16 cellular contexts compared by ENCODE assay signal in genomic region chr2:239096676-239097427, GRCh38.
A peak's percentile ranks its signal among the peaks of the same experiment; 100 is the strongest.
DNase-seq lines count a peak whose midpoint lies in the region; ATAC-seq and TF ChIP-seq lines count a peak whose summit lies in the region.
"Had no signal": no experiment of that assay in that cellular context is flagged by ENCODE, and none has a peak within 500 bp of the region (broad histone marks: within the 10 kb centered on the region; RNA-seq: fewer than 3 reads in every experiment).

No MANE protein-coding gene starts in this region.

- 84% methylated on average over 12 of the region's 28 CpGs for WGBS in SK-N-SH (ENCODE audit: low lambda C conversion rate)

- no peak; a peak in 1 of 4 replicates for TF ChIP-seq EP300 in SK-N-SH (IDR thresholded peaks at IDR 0.05; ENCODE audit: borderline replicate concordance in 1 of 2, low read depth in 1 of 2, low read length in 1 of 2)

- no peak overlapping the region for H3K4me3 ChIP-seq in SK-N-SH (ENCODE audit: low read depth in 2 of 2, low read length in 1 of 2)
- H3K4me3 ChIP-seq in rectal smooth muscle tissue (ENCODE audit: low read length) = no peak overlapping the region

- H3K4me2 ChIP-seq in SK-N-SH = no peak overlapping the region

- H4K20me1 ChIP-seq in SK-N-SH (ENCODE audit: insufficient read depth) = no peaks in the 10 kb centered on the region

- H3K27me3 Mint-ChIP-seq in activated T-helper 1 cell treated with anti-CD3 and anti-CD28 coated beads, Interleukin-12 subunit alpha, Interleukin-12 subunit beta, Interleukin-2, Interleukin-4 antibody, amounts not matched to agents 30 ng/mL and 10 ng/mL and 1 ng/mL, durations not matched to agents 14 hours and 24 hours and 36 hours (ENCODE audit: insufficient read depth) = no peaks in the 10 kb centered on the region

- peaks cover 0 to 61% of the 10 kb centered on the region in 2 experiments; a peak in 1 of 4 replicates for H3K4me1 ChIP-seq in SK-N-SH (ENCODE audit: control insufficient read depth in 1 of 2, insufficient read depth in 2 of 2, low read depth in 1 of 2, low read length in 1 of 2)
- H3K4me1 ChIP-seq in rectal smooth muscle tissue (ENCODE audit: control insufficient read depth, insufficient read depth, low read length) = no peaks in the 10 kb centered on the region

- POLR2A ChIA-PET in SK-N-SH (lab: Yijun Ruan, JAX) = no interaction called here

- CTCF ChIA-PET in SK-N-SH (lab: Yijun Ruan, JAX) = interaction anchor here (1.0 to 8.1 kb wide), 4 partner anchors 11 to 61 kb away, joined by 3 to 101 read pairs (median 12); no protein-coding TSS in a partner anchor

- no peak for ATAC-seq in SK-N-SH treated with all-trans-retinoic acid at 6 μM for 48 hours
- ATAC-seq: CD8-positive, alpha-beta T cell; HCT116 had no signal

- H3K27ac Mint-ChIP-seq in activated T-helper 1 cell treated with anti-CD3 and anti-CD28 coated beads, Interleukin-12 subunit alpha, Interleukin-12 subunit beta, Interleukin-2, Interleukin-4 antibody, amounts not matched to agents 30 ng/mL and 10 ng/mL and 1 ng/mL, durations not matched to agents 14 hours and 24 hours and 36 hours = peak overlapping the region; percentile 55
- H3K27ac Mint-ChIP-seq: CD8-positive, alpha-beta T cell had no signal

- H3K9me3 Mint-ChIP-seq in activated T-helper 1 cell treated with anti-CD3 and anti-CD28 coated beads, Interleukin-12 subunit alpha, Interleukin-12 subunit beta, Interleukin-2, Interleukin-4 antibody, amounts not matched to agents 30 ng/mL and 10 ng/mL and 1 ng/mL, durations not matched to agents 14 hours and 24 hours and 36 hours = no peaks in the 10 kb centered on the region
- H3K9me3 Mint-ChIP-seq: CD14-positive monocyte; CD8-positive, alpha-beta T cell had no signal

- no peaks in the 10 kb centered on the region for H3K79me2 ChIP-seq in SK-N-SH (ENCODE audit: insufficient read depth)

- H3F3A ChIP-seq in SK-N-SH (replicated peaks; ENCODE audit: insufficient read depth) = no peaks in the 10 kb centered on the region

- no peaks in the 10 kb centered on the region for H3K9me3 ChIP-seq in SK-N-SH

- H3K9me2 ChIP-seq in SK-N-SH = no peaks in the 10 kb centered on the region

- H3K27me3 ChIP-seq in SK-N-SH (ENCODE audit: insufficient read depth) (no peaks in the 10 kb centered on the region), rectal smooth muscle tissue (ENCODE audit: control insufficient read depth, insufficient read depth, low read length) (no peaks in the 10 kb centered on the region)

- H3K4me3 Mint-ChIP-seq in activated T-helper 1 cell treated with anti-CD3 and anti-CD28 coated beads, Interleukin-12 subunit alpha, Interleukin-12 subunit beta, Interleukin-2, Interleukin-4 antibody, amounts not matched to agents 30 ng/mL and 10 ng/mL and 1 ng/mL, durations not matched to agents 14 hours and 24 hours and 36 hours = no peak overlapping the region
- H3K4me3 Mint-ChIP-seq: CD14-positive monocyte; CD8-positive, alpha-beta T cell had no signal

- intact Hi-C loops in activated T-helper 1 cell treated with anti-CD3 and anti-CD28 coated beads, Interleukin-12 subunit alpha, Interleukin-12 subunit beta, Interleukin-2, Interleukin-4 antibody, amounts not matched to agents 30 ng/mL and 10 ng/mL and 1 ng/mL, durations not matched to agents 14 hours and 24 hours and 36 hours (cut with micrococcal nuclease) = no loop called here

- TF ChIP-seq RAD21 in SK-N-SH (IDR thresholded peaks at IDR 0.05; ENCODE audit: low read length) = no peak

- no peak overlapping the region for H2AFZ ChIP-seq in SK-N-SH (ENCODE audit: low read depth)

- no peak for TF ChIP-seq CTCF in SK-N-SH (IDR thresholded peaks at IDR 0.05)

- no peaks in the 10 kb centered on the region for H3K4me1 Mint-ChIP-seq in activated T-helper 1 cell treated with anti-CD3 and anti-CD28 coated beads, Interleukin-12 subunit alpha, Interleukin-12 subunit beta, Interleukin-2, Interleukin-4 antibody, amounts not matched to agents 30 ng/mL and 10 ng/mL and 1 ng/mL, durations not matched to agents 14 hours and 24 hours and 36 hours (ENCODE audit: low read depth)
- H3K4me1 Mint-ChIP-seq: CD14-positive monocyte had no signal

- H3K27ac ChIP-seq in SK-N-SH (ENCODE audit: low read depth in 2 of 2, low read length in 1 of 2) (peak overlapping the region in 1 of 2 experiments; percentile 83; a peak in 2 of 4 replicates), cingulate gyrus (ENCODE audit: low read depth, low read length) (peak overlapping the region; percentile 54), rectal smooth muscle tissue (ENCODE audit: low read depth, low read length) (peak overlapping the region; percentile 32)
- H3K27ac ChIP-seq: 22Rv1 had no signal

- H3K9ac ChIP-seq in SK-N-SH = no peak overlapping the region
- H3K9ac ChIP-seq in rectal smooth muscle tissue (ENCODE audit: low read length) = no peak overlapping the region

- DNase-seq in SK-N-SH (peak; percentile 86), dermis blood vessel endothelial cell (no peak), SHP77 (lab: John Stamatoyannopoulos, UW) (no peak), amniotic stem cell (lab: John Stamatoyannopoulos, UW) (no peak)
- DNase-seq in activated T-helper 1 cell treated with anti-CD3 and anti-CD28 coated beads, Interleukin-12 subunit alpha, Interleukin-12 subunit beta, Interleukin-2, Interleukin-4 antibody, amounts not matched to agents 30 ng/mL and 10 ng/mL and 1 ng/mL, durations not matched to agents 14 hours and 24 hours and 36 hours (ENCODE audit: low spot score) = no peak
- DNase-seq: CD8-positive, alpha-beta T cell; COR-L47; DMS153; DMS79 treated with DMSO at 0.1 percent for 48 hours; GDM1 had no signal

- peaks cover 9% of the 10 kb centered on the region for H3K36me3 Mint-ChIP-seq in activated T-helper 1 cell treated with anti-CD3 and anti-CD28 coated beads, Interleukin-12 subunit alpha, Interleukin-12 subunit beta, Interleukin-2, Interleukin-4 antibody, amounts not matched to agents 30 ng/mL and 10 ng/mL and 1 ng/mL, durations not matched to agents 14 hours and 24 hours and 36 hours (ENCODE audit: low read depth)

- H3K36me3 ChIP-seq in SK-N-SH (replicated peaks in 1 of 2; ENCODE audit: control insufficient read depth in 1 of 2, insufficient read depth in 2 of 2, low read length in 1 of 2) (peaks cover 0 to 4% of the 10 kb centered on the region in 2 experiments), rectal smooth muscle tissue (ENCODE audit: control insufficient read depth, insufficient read depth, low read length) (peaks cover 12% of the 10 kb centered on the region)

TF ChIP-seq in SK-N-SH, 30 proteins besides CTCF, POLR2A, EP300 and RAD21:
- peak; percentile 57 for TF ChIP-seq GATA2 (CRISPR knock-in tag; IDR thresholded peaks at IDR 0.05)
- TF ChIP-seq TEAD4 (IDR thresholded peaks at IDR 0.05; ENCODE audit: borderline replicate concordance, insufficient read depth) = no peak

TF ChIP-seq in SK-N-SH treated with all-trans-retinoic acid at 6 μM for 48 hours, 23 proteins besides CTCF, POLR2A, EP300 and RAD21:
- TF ChIP-seq POU6F1 (CRISPR knock-in tag; IDR thresholded peaks at IDR 0.05; ENCODE audit: borderline replicate concordance, low read depth) = no peak
- TF ChIP-seq, protein P1, sequence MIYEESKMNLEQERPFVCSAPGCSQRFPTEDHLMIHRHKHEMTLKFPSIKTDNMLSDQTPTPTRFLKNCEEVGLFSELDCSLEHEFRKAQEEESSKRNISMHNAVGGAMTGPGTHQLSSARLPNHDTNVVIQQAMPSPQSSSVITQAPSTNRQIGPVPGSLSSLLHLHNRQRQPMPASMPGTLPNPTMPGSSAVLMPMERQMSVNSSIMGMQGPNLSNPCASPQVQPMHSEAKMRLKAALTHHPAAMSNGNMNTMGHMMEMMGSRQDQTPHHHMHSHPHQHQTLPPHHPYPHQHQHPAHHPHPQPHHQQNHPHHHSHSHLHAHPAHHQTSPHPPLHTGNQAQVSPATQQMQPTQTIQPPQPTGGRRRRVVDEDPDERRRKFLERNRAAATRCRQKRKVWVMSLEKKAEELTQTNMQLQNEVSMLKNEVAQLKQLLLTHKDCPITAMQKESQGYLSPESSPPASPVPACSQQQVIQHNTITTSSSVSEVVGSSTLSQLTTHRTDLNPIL (CRISPR knock-in tag; IDR thresholded peaks at IDR 0.05; ENCODE audit: low read depth) = no peak
- TF ChIP-seq ZC3H10 (CRISPR knock-in tag; IDR thresholded peaks at IDR 0.05) = no peak
- no peak for TF ChIP-seq ZNF70 (CRISPR knock-in tag; IDR thresholded peaks at IDR 0.05)
- TF ChIP-seq CSDC2 (CRISPR knock-in tag; IDR thresholded peaks at IDR 0.05) = no peak
